10 cellular contexts compared by ENCODE assay signal in the genomic region with DNA sequence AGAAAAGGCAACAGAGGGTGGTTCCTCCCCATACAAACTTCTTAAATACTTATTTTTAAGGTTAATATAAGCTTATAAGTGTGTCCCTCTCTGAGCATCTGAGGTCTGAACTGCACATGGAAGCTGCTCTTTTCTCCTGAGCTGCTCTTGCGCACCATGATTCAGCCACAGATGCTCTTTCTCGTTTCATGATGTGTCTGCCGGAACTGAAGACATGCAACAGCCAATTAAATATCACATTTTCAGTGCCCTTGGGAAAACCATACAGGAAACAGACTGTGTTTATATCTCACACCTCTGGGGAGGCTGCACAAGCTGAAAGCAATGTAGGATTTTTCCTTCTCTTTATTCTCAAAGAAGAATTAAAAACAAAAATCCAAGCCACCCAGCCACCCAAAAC.
DNase-seq lines count a peak whose midpoint lies in the region; ATAC-seq and TF ChIP-seq lines count a peak whose summit lies in the region.
"Had no signal": no experiment of that assay in that cellular context is flagged by ENCODE, and none has a peak within 500 bp of the region (broad histone marks: within the 10 kb centered on the region; RNA-seq: fewer than 3 reads in every experiment).

No MANE protein-coding gene starts in this region.

- ATAC-seq in GM19467 (IDR thresholded peaks at IDR 0.05; ENCODE audit: unreplicated experiment) = peak; percentile 77
- peak; percentile 70 for ATAC-seq in HG03139 (IDR thresholded peaks at IDR 0.05; ENCODE audit: unreplicated experiment)
- ATAC-seq in gastrocnemius medialis = no peak

- no peak for TF ChIP-seq POLR2A in gastrocnemius medialis (IDR thresholded peaks at IDR 0.05)

- POLR2A ChIA-PET in GM10248 (lab: Yijun Ruan, JAX) = no interaction called here

- no peaks in the 10 kb centered on the region for H3K9me3 ChIP-seq in gastrocnemius medialis
- H3K9me3 ChIP-seq: neutrophil had no signal

- no peaks in the 10 kb centered on the region for H3K27me3 ChIP-seq in gastrocnemius medialis
- H3K27me3 ChIP-seq: brain microvascular endothelial cell, neutrophil had no signal

- in situ Hi-C loops in gastrocnemius medialis (cut with MboI; ENCODE audit: low sequenced_read_pairs in 4 of 4) = loop anchor here in 1 of 4 donors (25.0 kb wide), 1 partner anchor 284 kb away; no protein-coding TSS in a partner anchor

- H3K4me1 ChIP-seq in gastrocnemius medialis = no peaks in the 10 kb centered on the region

- intact Hi-C loops in gastrocnemius medialis (cut with DNase I; ENCODE audit: low total_unique reads) = no loop called here

- TF ChIP-seq CTCF in GM10248 (IDR thresholded peaks at IDR 0.05; ENCODE audit: control extremely low read depth, extremely low read depth, low read depth, missing control alignments) (no peak), cardiac fibroblast (IDR thresholded peaks at IDR 0.05; ENCODE audit: low read depth, low read length) (no peak), gastrocnemius medialis (IDR thresholded peaks at IDR 0.05 in 4 of 5, conservative IDR thresholded peaks at IDR 0.05 in 1 of 5) (no peak)

- no peaks in the 10 kb centered on the region for H3K36me3 ChIP-seq in gastrocnemius medialis
- H3K36me3 ChIP-seq: brain microvascular endothelial cell, neutrophil had no signal

- CTCF ChIA-PET in GM10248 (lab: Yijun Ruan, JAX) = interaction anchor here (1.0 to 4.5 kb wide), 5 partner anchors 8 to 32 kb away, joined by 3 to 18 read pairs (median 3); no protein-coding TSS in a partner anchor

- DNase-seq in GM10248 (ENCODE audit: extremely low spot score) = peak; percentile 17
- DNase-seq in cardiac fibroblast (ENCODE audit: low read depth in 2 of 2) = peak; percentile 55 to 66
- no peak for DNase-seq in gastrocnemius medialis
- no peak for DNase-seq in stimulated activated CD4-positive, alpha-beta T cell treated with anti-CD3 and anti-CD28 coated beads, Interleukin-15, amount 100 ng/mL, for 24 hours
- DNase-seq in D341Med (ENCODE audit: low spot score) = no peak
- no peak for DNase-seq in Kasumi-1 (lab: John Stamatoyannopoulos, UW)
- DNase-seq: brain microvascular endothelial cell had no signal

- no peak overlapping the region for H3K27ac ChIP-seq in gastrocnemius medialis
- H3K27ac ChIP-seq: brain microvascular endothelial cell, neutrophil had no signal

- H3K4me3 ChIP-seq in cardiac fibroblast (replicated peaks in 1 of 2; ENCODE audit: low read depth in 2 of 2, low read length in 2 of 2) = no peak overlapping the region
- H3K4me3 ChIP-seq in gastrocnemius medialis = no peak overlapping the region

Comparison
In these comparisons a context has a peak if more than half of its experiments do, and no peak if none do; other contexts are left out.
1. DNase-seq: peak in GM10248 (single experiment) and cardiac fibroblast (2 of 2); none in gastrocnemius medialis (0 of 2), stimulated activated CD4-positive, alpha-beta T cell treated with anti-CD3 and anti-CD28 coated beads, Interleukin-15, amount 100 ng/mL, for 24 hours (single experiment), D341Med (single experiment) and Kasumi-1 (0 of 2).
2. ATAC-seq: peak in GM19467 (single experiment) and HG03139 (single experiment); none in gastrocnemius medialis (0 of 2).